In the genomic region with DNA sequence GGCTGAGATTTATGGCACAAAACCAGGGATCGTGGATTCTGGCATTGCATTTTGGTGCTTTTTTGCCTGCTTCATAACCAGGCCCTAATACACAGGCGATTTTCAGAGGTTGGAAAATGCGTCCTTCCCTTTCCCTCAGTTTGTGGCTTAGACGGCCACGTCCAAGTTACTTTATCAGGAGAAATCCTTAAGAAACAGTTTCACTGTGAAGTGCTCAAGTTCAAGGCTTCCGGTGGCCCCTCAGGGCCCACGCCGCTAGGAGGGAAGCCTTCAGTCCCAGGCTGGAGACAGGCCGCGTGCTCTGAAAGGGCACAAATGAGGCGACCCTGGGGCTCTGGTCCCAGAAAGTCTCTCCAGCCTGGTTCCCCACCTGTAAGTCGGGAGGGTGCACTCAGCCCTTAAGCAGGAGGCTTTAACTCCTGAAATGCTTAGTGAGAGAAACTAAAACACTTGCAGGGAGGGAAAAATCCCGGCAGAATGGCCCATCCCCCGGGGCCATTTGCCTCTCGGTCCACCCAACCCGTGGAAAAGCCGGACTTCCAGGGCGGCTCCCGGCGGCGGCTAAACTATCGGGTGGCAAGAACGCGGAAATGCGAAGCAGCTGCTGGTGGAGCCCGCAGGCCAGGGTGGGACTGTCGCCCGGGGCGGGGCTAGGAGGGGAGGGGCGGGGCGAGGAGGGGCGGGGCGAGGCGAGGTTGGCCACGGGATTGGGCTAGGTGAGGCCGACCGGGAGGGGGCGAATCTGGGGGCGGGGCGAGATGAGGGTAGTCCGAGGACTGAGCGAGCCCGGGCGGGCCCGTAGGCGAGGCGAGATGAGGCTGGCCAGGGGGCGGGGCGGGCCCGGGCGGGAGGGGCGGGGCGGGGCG, we compare ENCODE assay signal across 8 cellular contexts. TPM values are rescaled to one million over a fixed set of nuclear protein-coding genes. Genes with fewer than 3 reads are reported as not detected.
DNase-seq lines count a peak whose midpoint lies in the region; ATAC-seq, FAIRE-seq and TF ChIP-seq lines count a peak whose summit lies in the region.

No MANE protein-coding gene starts in this region.

- no peaks in the 10 kb centered on the region for H3K36me3 Mint-ChIP-seq in activated T-helper 2 cell treated with anti-CD3 and anti-CD28 coated beads, Interferon-gamma antibody, Interleukin-2, Interleukin-4, amounts not matched to agents 10 μg/mL and 5 μg/mL and 100 μg/mL, durations not matched to agents 14 hours and 24 hours and 36 hours (ENCODE audit: low read depth)
- H3K36me3 Mint-ChIP-seq in nephron progenitor cell (ENCODE audit: low read depth) = no peaks in the 10 kb centered on the region

- H3K4me3 ChIP-seq in LNCaP clone FGC (ENCODE audit: low read depth, low read length) (peak overlapping the region; percentile 44), fibroblast of pulmonary artery (replicated peaks; ENCODE audit: low read depth, low read length) (peak overlapping the region; percentile 52)

- intact Hi-C loops in activated T-helper 2 cell treated with anti-CD3 and anti-CD28 coated beads, Interferon-gamma antibody, Interleukin-2, Interleukin-4, amounts not matched to agents 10 μg/mL and 5 μg/mL and 100 μg/mL, durations not matched to agents 14 hours and 24 hours and 36 hours (cut with micrococcal nuclease) = loop anchor here (1.0 to 10.0 kb wide), 6 partner anchors 22 to 1310 kb away; a partner anchor contains a TSS

- peak overlapping the region; percentile 75 for H3K27ac Mint-ChIP-seq in activated T-helper 2 cell treated with anti-CD3 and anti-CD28 coated beads, Interferon-gamma antibody, Interleukin-2, Interleukin-4, amounts not matched to agents 10 μg/mL and 5 μg/mL and 100 μg/mL, durations not matched to agents 14 hours and 24 hours and 36 hours
- no peak overlapping the region for H3K27ac Mint-ChIP-seq in nephron progenitor cell

- no peaks in the 10 kb centered on the region for H3K9me3 Mint-ChIP-seq in activated T-helper 2 cell treated with anti-CD3 and anti-CD28 coated beads, Interferon-gamma antibody, Interleukin-2, Interleukin-4, amounts not matched to agents 10 μg/mL and 5 μg/mL and 100 μg/mL, durations not matched to agents 14 hours and 24 hours and 36 hours
- H3K9me3 Mint-ChIP-seq in nephron progenitor cell = no peaks in the 10 kb centered on the region

- ATAC-seq in stimulated activated naive CD8-positive, alpha-beta T cell treated with anti-CD3 and anti-CD28 coated beads, Interleukin-15, Interleukin-2, amounts not matched to agents 100 U/mL and 50 U/mL, for 24 hours = peak; percentile 94

- H3K4me3 Mint-ChIP-seq in activated T-helper 2 cell treated with anti-CD3 and anti-CD28 coated beads, Interferon-gamma antibody, Interleukin-2, Interleukin-4, amounts not matched to agents 10 μg/mL and 5 μg/mL and 100 μg/mL, durations not matched to agents 14 hours and 24 hours and 36 hours (ENCODE audit: low read depth) = peak overlapping the region; percentile 83
- H3K4me3 Mint-ChIP-seq in nephron progenitor cell = peak overlapping the region; percentile 72

- H3K4me1 Mint-ChIP-seq in activated T-helper 2 cell treated with anti-CD3 and anti-CD28 coated beads, Interferon-gamma antibody, Interleukin-2, Interleukin-4, amounts not matched to agents 10 μg/mL and 5 μg/mL and 100 μg/mL, durations not matched to agents 14 hours and 24 hours and 36 hours (ENCODE audit: low read depth) = peaks cover 9% of the 10 kb centered on the region
- H3K4me1 Mint-ChIP-seq in nephron progenitor cell = peaks cover 15% of the 10 kb centered on the region

- peak; percentile 94 for DNase-seq in ELR (ENCODE audit: low read depth)
- peak; percentile 98 for DNase-seq in H54 (ENCODE audit: insufficient read length, low spot score)
- peak; percentile 66 for DNase-seq in LNCaP clone FGC (ENCODE audit: low read depth)
- peak; percentile 97 for DNase-seq in RPMI8226
- peak; percentile 94 for DNase-seq in activated T-helper 2 cell treated with anti-CD3 and anti-CD28 coated beads, Interferon-gamma antibody, Interleukin-2, Interleukin-4, amounts not matched to agents 10 μg/mL and 5 μg/mL and 100 μg/mL, durations not matched to agents 14 hours and 24 hours and 36 hours (ENCODE audit: low spot score)
- peak; percentile 97 for DNase-seq in fibroblast of pulmonary artery (ENCODE audit: low read depth)
- DNase-seq in nephron progenitor cell = peak; percentile 99
- peak; percentile 99 for DNase-seq in stimulated activated naive CD8-positive, alpha-beta T cell treated with anti-CD3 and anti-CD28 coated beads, Interleukin-15, Interleukin-2, amounts not matched to agents 100 U/mL and 50 U/mL, for 24 hours

- TF ChIP-seq POLR2A in H54 (IDR thresholded peaks at IDR 0.05; ENCODE audit: low read depth, low read length) = peak; percentile 48; the same call in 1 of the 2 replicates

- no peak for TF ChIP-seq CTCF in LNCaP clone FGC (IDR thresholded peaks at IDR 0.05; ENCODE audit: control insufficient read depth, extremely low read depth, insufficient read depth)
- no peak for TF ChIP-seq CTCF in fibroblast of pulmonary artery (IDR thresholded peaks at IDR 0.05; ENCODE audit: low read length, missing control alignments)
- no peak for TF ChIP-seq CTCF in nephron progenitor cell (IDR thresholded peaks at IDR 0.05)

- FAIRE-seq in H54 (lab: Jason Lieb, UNC) = no peak

- peaks cover 13% of the 10 kb centered on the region for H3K27me3 Mint-ChIP-seq in activated T-helper 2 cell treated with anti-CD3 and anti-CD28 coated beads, Interferon-gamma antibody, Interleukin-2, Interleukin-4, amounts not matched to agents 10 μg/mL and 5 μg/mL and 100 μg/mL, durations not matched to agents 14 hours and 24 hours and 36 hours (ENCODE audit: low read depth)
- H3K27me3 Mint-ChIP-seq in nephron progenitor cell (ENCODE audit: low read depth, poor library complexity) = peaks cover 51% of the 10 kb centered on the region

RNA-seq across cellular contexts. Expression of a gene that starts 0.6 kb away (rescaled TPM):
- 10.0 and 10.3 TPM in 2 replicates for total RNA-seq in activated T-helper 2 cell treated with anti-CD3 and anti-CD28 coated beads, Interferon-gamma antibody, Interleukin-2, Interleukin-4, amounts not matched to agents 10 μg/mL and 5 μg/mL and 100 μg/mL, durations not matched to agents 14 hours and 24 hours and 36 hours

Comparison
In these comparisons a context has a peak if more than half of its experiments do, and no peak if none do; other contexts are left out.
1. Peak in every context shown above with its lines: DNase-seq, ATAC-seq and H3K4me3 ChIP-seq.